In genomic region chrX:69307736-69308135, GRCh38 we compare ENCODE assay signal across 15 cellular contexts.
"Had no signal": no experiment of that assay in that cellular context is flagged by ENCODE, and none has a peak within 500 bp of the region (broad histone marks: within the 10 kb centered on the region; RNA-seq: fewer than 3 reads in every experiment).

No MANE protein-coding gene starts in this region.

- H3K4me3 ChIP-seq: colonic mucosa, esophagus squamous epithelium, lower lobe of right lung, tibial artery had no signal

- H3K9me3 Mint-ChIP-seq: activated CD8-positive, alpha-beta T cell treated with anti-CD3 and anti-CD28 coated beads for 36 hours; activated naive CD4-positive, alpha-beta T cell treated with anti-CD3 and anti-CD28 coated beads, Interleukin-2, amount 50 U/mL, for 24 hours; activated T-cell treated with anti-CD3 and anti-CD28 coated beads, Interleukin-2, amount 50 U/mL, for 4 hours; stimulated activated memory B cell treated with anti-CD40 and anti-IgM and Interleukin-4, amounts not matched to agents 10 μg/mL and 1 μg/mL and 100 μg/mL, for 72 hours; T-helper 1 cell treated with Interleukin-12 subunit alpha and Interleukin-12 subunit beta and Interleukin-4 antibody, amounts not matched to agents 30 μg/mL and 1 μg/mL, for 36 hours had no signal

- H3K27me3 ChIP-seq: esophagus squamous epithelium, tibial artery had no signal

- DNase-seq: activated CD4-positive, alpha-beta T cell treated with anti-CD3 and anti-CD28 coated beads for 48 hours; activated CD8-positive, alpha-beta T cell treated with anti-CD3 and anti-CD28 coated beads for 36 hours; activated effector memory CD4-positive, alpha-beta T cell treated with Interleukin-2 at 50 U/mL for 16 hours; activated T-cell treated with anti-CD3 and anti-CD28 coated beads, Interleukin-2, amount 50 U/mL, for 4 hours; central memory CD4-positive, alpha-beta T cell; colonic mucosa; esophagus squamous epithelium; lower lobe of right lung; retina; stimulated activated CD4-positive, alpha-beta T cell treated with anti-CD3 and anti-CD28 coated beads, Interleukin-2, amount 100 ng/mL, for 48 hours; tibial artery had no signal

- H3K36me3 Mint-ChIP-seq: activated naive CD4-positive, alpha-beta T cell treated with anti-CD3 and anti-CD28 coated beads, Interleukin-2, amount 50 U/mL, for 24 hours; mesothelial cell of epicardium; stimulated activated memory B cell treated with anti-CD40 and anti-IgM and Interleukin-4, amounts not matched to agents 10 μg/mL and 1 μg/mL and 100 μg/mL, for 72 hours had no signal

- H3K9me3 ChIP-seq: colonic mucosa, esophagus squamous epithelium, lower lobe of right lung, tibial artery had no signal

- H3K27ac ChIP-seq: colonic mucosa, esophagus squamous epithelium, lower lobe of right lung, tibial artery had no signal

- H3K27ac Mint-ChIP-seq: activated CD8-positive, alpha-beta T cell treated with anti-CD3 and anti-CD28 coated beads for 36 hours; activated naive CD4-positive, alpha-beta T cell treated with anti-CD3 and anti-CD28 coated beads, Interleukin-2, amount 50 U/mL, for 24 hours; mesothelial cell of epicardium; stimulated activated memory B cell treated with anti-CD40 and anti-IgM and Interleukin-4, amounts not matched to agents 10 μg/mL and 1 μg/mL and 100 μg/mL, for 72 hours; T-helper 1 cell treated with Interleukin-12 subunit alpha and Interleukin-12 subunit beta and Interleukin-4 antibody, amounts not matched to agents 30 μg/mL and 1 μg/mL, for 36 hours had no signal

- H3K4me1 Mint-ChIP-seq: activated naive CD4-positive, alpha-beta T cell treated with anti-CD3 and anti-CD28 coated beads, Interleukin-2, amount 50 U/mL, for 24 hours; mesothelial cell of epicardium; stimulated activated memory B cell treated with anti-CD40 and anti-IgM and Interleukin-4, amounts not matched to agents 10 μg/mL and 1 μg/mL and 100 μg/mL, for 72 hours had no signal

- H3K4me3 Mint-ChIP-seq: activated CD8-positive, alpha-beta T cell treated with anti-CD3 and anti-CD28 coated beads for 36 hours; activated naive CD4-positive, alpha-beta T cell treated with anti-CD3 and anti-CD28 coated beads, Interleukin-2, amount 50 U/mL, for 24 hours; activated T-cell treated with anti-CD3 and anti-CD28 coated beads, Interleukin-2, amount 50 U/mL, for 4 hours; mesothelial cell of epicardium; stimulated activated memory B cell treated with anti-CD40 and anti-IgM and Interleukin-4, amounts not matched to agents 10 μg/mL and 1 μg/mL and 100 μg/mL, for 72 hours; T-helper 1 cell treated with Interleukin-12 subunit alpha and Interleukin-12 subunit beta and Interleukin-4 antibody, amounts not matched to agents 30 μg/mL and 1 μg/mL, for 36 hours had no signal

- H3K4me1 ChIP-seq: colonic mucosa, lower lobe of right lung, tibial artery had no signal

- H3K36me3 ChIP-seq: colonic mucosa, esophagus squamous epithelium, lower lobe of right lung, tibial artery had no signal

- ATAC-seq: activated CD8-positive, alpha-beta T cell treated with anti-CD3 and anti-CD28 coated beads for 36 hours; activated T-cell treated with anti-CD3 and anti-CD28 coated beads, Interleukin-2, amount 50 U/mL, for 4 hours; lower lobe of right lung; stimulated activated memory B cell treated with anti-CD40 and anti-IgM and Interleukin-4, amounts not matched to agents 10 μg/mL and 1 μg/mL and 100 μg/mL, for 72 hours had no signal
